In genomic region chr13:112769615-112770014, GRCh38 we compare ENCODE assay signal across 25 cellular contexts.
DNase-seq lines count a peak whose midpoint lies in the region; ATAC-seq and TF ChIP-seq lines count a peak whose summit lies in the region.
"Had no signal": no experiment of that assay in that cellular context is flagged by ENCODE, and none has a peak within 500 bp of the region (broad histone marks: within the 10 kb centered on the region; RNA-seq: fewer than 3 reads in every experiment).

No MANE protein-coding gene starts in this region.

- H3K27ac Mint-ChIP-seq in CD14-positive monocyte: peak overlapping the region in 5 of 7 donors; percentile 19 to 98 (median 38)
- H3K27ac Mint-ChIP-seq: activated CD8-positive, alpha-beta T cell treated with anti-CD3 and anti-CD28 coated beads, Interleukin-2, amount 10 ng/mL, durations not matched to agents 7 days and 5 days had no signal

- no peak overlapping the region for H3K4me3 Mint-ChIP-seq in CD14-positive monocyte
- H3K4me3 Mint-ChIP-seq: activated CD8-positive, alpha-beta T cell treated with anti-CD3 and anti-CD28 coated beads, Interleukin-2, amount 10 ng/mL, durations not matched to agents 7 days and 5 days; activated T-cell treated with anti-CD3 and anti-CD28 coated beads, Interleukin-2, amount 50 U/mL, for 4 hours had no signal

- 78 to 87% (median 82%) methylated on average over 15 to 18 of the region's 18 CpGs for WGBS in adrenal gland, 4 donors
- WGBS in psoas muscle, 3 donors: 37 to 58% (median 39%) methylated on average over 18 of the region's 18 CpGs

- H3K4me1 ChIP-seq in adrenal gland (replicated peaks in 1 of 2): peaks cover 14 to 15% of the 10 kb centered on the region in 2 donors
- peaks cover 0 to 54% of the 10 kb centered on the region in 2 donors for H3K4me1 ChIP-seq in right atrium auricular region
- H3K4me1 ChIP-seq in psoas muscle: peaks cover 15% of the 10 kb centered on the region
- H3K4me1 ChIP-seq: HAP-1, sigmoid colon, uterus had no signal

- H3K27ac ChIP-seq in adrenal gland: peak overlapping the region in 3 of 5 donors; percentile 17 to 65 (median 35)
- H3K27ac ChIP-seq in right atrium auricular region: peak overlapping the region; percentile 71 to 72
- H3K27ac ChIP-seq in psoas muscle: peak overlapping the region; percentile 58
- H3K27ac ChIP-seq: colonic mucosa, sigmoid colon, SK-N-MC, uterus had no signal

- ATAC-seq in psoas muscle: peak; percentile 5 to 64 (median 54)
- ATAC-seq: activated CD8-positive, alpha-beta T cell treated with anti-CD3 and anti-CD28 coated beads, Interleukin-2, amount 10 ng/mL, durations not matched to agents 7 days and 5 days; Panc1 had no signal

- peak; percentile 34 for DNase-seq in CD14-positive monocyte (ENCODE audit: low spot score)
- DNase-seq in adrenal gland: no peak
- no peak for DNase-seq in right atrium auricular region (ENCODE audit: low spot score)
- no peak for DNase-seq in psoas muscle
- no peak for DNase-seq in NAMALWA (ENCODE audit: low spot score)
- no peak for DNase-seq in effector CD8-positive, alpha-beta T cell (lab: John Stamatoyannopoulos, UW)
- no peak for DNase-seq in NCI-H510A treated with DMSO at 0.1 percent for 48 hours (lab: John Stamatoyannopoulos, UW)
- DNase-seq in NCI-H187 treated with DMSO at 0.1 percent for 48 hours (lab: John Stamatoyannopoulos, UW): no peak
- DNase-seq: ACHN; activated CD8-positive, alpha-beta T cell treated with anti-CD3 and anti-CD28 coated beads, Interleukin-2, amount 10 ng/mL, durations not matched to agents 7 days and 5 days; activated T-cell treated with anti-CD3 and anti-CD28 coated beads, Interleukin-2, amount 50 U/mL, for 4 hours; CD4-positive, CD25-positive, alpha-beta regulatory T cell; colonic mucosa; DMS153; kidney glomerular epithelial cell; NCI-H1105 treated with DMSO at 0.1 percent for 48 hours; occipital lobe; sigmoid colon; stimulated activated CD4-positive, alpha-beta T cell treated with anti-CD3 and anti-CD28 coated beads, Interleukin-2, amount 100 ng/mL, for 48 hours; T-helper 9 cell; uterus had no signal

- H3K27me3 ChIP-seq in adrenal gland: no peaks in the 10 kb centered on the region
- H3K27me3 ChIP-seq in right atrium auricular region: no peaks in the 10 kb centered on the region
- no peaks in the 10 kb centered on the region for H3K27me3 ChIP-seq in psoas muscle (ENCODE audit: insufficient read depth in 3 of 3, low read length in 2 of 3)
- H3K27me3 ChIP-seq: sigmoid colon, uterus had no signal

- peaks cover 0 to 4% (median 3%) of the 10 kb centered on the region in 3 donors for H3K27me3 Mint-ChIP-seq in CD14-positive monocyte (ENCODE audit: low read depth in 3 of 3)
- H3K27me3 Mint-ChIP-seq: CD4-positive, CD25-positive, alpha-beta regulatory T cell had no signal

- peaks cover 37 to 63% of the 10 kb centered on the region in 2 donors for H3K36me3 Mint-ChIP-seq in CD14-positive monocyte
- H3K36me3 Mint-ChIP-seq: activated naive CD4-positive, alpha-beta T cell treated with anti-CD3 and anti-CD28 coated beads, Interleukin-2, amount 50 U/mL, for 72 hours had no signal

- H3K9me3 Mint-ChIP-seq in CD14-positive monocyte: no peaks in the 10 kb centered on the region
- H3K9me3 Mint-ChIP-seq: CD4-positive, CD25-positive, alpha-beta regulatory T cell had no signal

- H3K9me3 ChIP-seq in adrenal gland (replicated peaks in 1 of 3) (no peaks in the 10 kb centered on the region), right atrium auricular region (no peaks in the 10 kb centered on the region), psoas muscle (no peaks in the 10 kb centered on the region)
- H3K9me3 ChIP-seq: colonic mucosa, HAP-1, sigmoid colon, uterus had no signal

- intact Hi-C loops in CD14-positive monocyte (cut with micrococcal nuclease) (no loop called here), adrenal gland (cut with DNase I) (no loop called here), psoas muscle (cut with DNase I) (loop anchor here in 1 of 2 donors (5.0 kb wide), 1 partner anchor 37 kb away; no protein-coding TSS in a partner anchor)

- TF ChIP-seq POLR2A in adrenal gland (IDR thresholded peaks at IDR 0.05): no peak

- H3K36me3 ChIP-seq in adrenal gland (replicated peaks in 1 of 2): no peaks in the 10 kb centered on the region
- no peaks in the 10 kb centered on the region for H3K36me3 ChIP-seq in right atrium auricular region
- H3K36me3 ChIP-seq in psoas muscle (ENCODE audit: insufficient read depth in 1 of 2, low read depth in 1 of 2): no peaks in the 10 kb centered on the region
- H3K36me3 ChIP-seq: colonic mucosa, HAP-1, sigmoid colon, uterus had no signal

- H3K4me1 Mint-ChIP-seq in CD14-positive monocyte: peaks cover 34% of the 10 kb centered on the region

- H3K4me3 ChIP-seq in adrenal gland: no peak overlapping the region
- H3K4me3 ChIP-seq in right atrium auricular region: no peak overlapping the region
- H3K4me3 ChIP-seq in psoas muscle: peak overlapping the region; percentile 33
- H3K4me3 ChIP-seq: colonic mucosa, HAP-1, sigmoid colon, SK-N-MC, uterus had no signal

- TF ChIP-seq CTCF in CD14-positive monocyte (IDR thresholded peaks at IDR 0.05) (no peak), adrenal gland (IDR thresholded peaks at IDR 0.05) (no peak), right atrium auricular region (IDR thresholded peaks at IDR 0.05) (no peak), psoas muscle (IDR thresholded peaks at IDR 0.05) (no peak)
